ENCODE assay signal across 12 cellular contexts in genomic region chr14:95471526-95472304, GRCh38. TPM values are rescaled to one million over a fixed set of nuclear protein-coding genes. Genes with fewer than 3 reads are reported as not detected.
DNase-seq lines count a peak whose midpoint lies in the region; ATAC-seq, FAIRE-seq and TF ChIP-seq lines count a peak whose summit lies in the region.
"Had no signal": no experiment of that assay in that cellular context is flagged by ENCODE, and none has a peak within 500 bp of the region (broad histone marks: within the 10 kb centered on the region; RNA-seq: fewer than 3 reads in every experiment).

No MANE protein-coding gene starts in this region.

- TF ChIP-seq RAD21 in K562 (CRISPR knock-in tag; conservative IDR thresholded peaks at IDR 0.05 in 1 of 2, IDR thresholded peaks at IDR 0.05 in 1 of 2) = no peak

- H3K4me3 Mint-ChIP-seq in Caco-2 (ENCODE audit: unreplicated experiment) = no peak overlapping the region
- peak overlapping the region in 7 of 10 donors; percentile 6 to 63 (median 28) for H3K4me3 Mint-ChIP-seq in naive thymus-derived CD8-positive, alpha-beta T cell

- H3K79me2 ChIP-seq in K562 (ENCODE audit: control insufficient read depth, insufficient read depth, low read length) = no peaks in the 10 kb centered on the region

- H3K27ac ChIP-seq in K562 (ENCODE audit: extremely low read depth, low read depth, low read length) = no peak overlapping the region
- H3K27ac ChIP-seq: prostate gland had no signal

- DNase-seq in AG08395 (ENCODE audit: low spot score) = peak; percentile 31
- no peak for DNase-seq in Caco-2
- no peak for DNase-seq in K562 (ENCODE audit: extremely low read depth in 1 of 4, low spot score in 3 of 4)
- no peak for DNase-seq in naive thymus-derived CD8-positive, alpha-beta T cell
- DNase-seq in glomerular visceral epithelial cell (ENCODE audit: extremely low spot score) = no peak
- DNase-seq: stimulated activated CD4-positive, alpha-beta T cell treated with anti-CD3 and anti-CD28 coated beads, Interleukin-4, amount 100 ng/mL, for 24 hours; stimulated activated naive CD4-positive, alpha-beta T cell treated with Interleukin-2 at 50 U/mL for 16 hours had no signal

- no peak for TF ChIP-seq POLR2A in K562 (conservative IDR thresholded peaks at IDR 0.05)

- H3K9me3 Mint-ChIP-seq in Caco-2 (ENCODE audit: unreplicated experiment) = no peaks in the 10 kb centered on the region
- H3K9me3 Mint-ChIP-seq in naive thymus-derived CD8-positive, alpha-beta T cell = no peaks in the 10 kb centered on the region

- in situ Hi-C loops in K562 (cut with MboI) = no loop called here

- H3K36me3 ChIP-seq in Caco-2 (ENCODE audit: control insufficient read depth, insufficient read depth, low read length) (no peaks in the 10 kb centered on the region), K562 (ENCODE audit: control insufficient read depth, insufficient read depth, low read length) (no peaks in the 10 kb centered on the region)
- H3K36me3 ChIP-seq: prostate gland had no signal

- H3K27me3 Mint-ChIP-seq in Caco-2 (ENCODE audit: insufficient read depth, unreplicated experiment) = no peaks in the 10 kb centered on the region
- no peaks in the 10 kb centered on the region for H3K27me3 Mint-ChIP-seq in naive thymus-derived CD8-positive, alpha-beta T cell

- H3K4me1 ChIP-seq in Caco-2 (peaks cover 57% of the 10 kb centered on the region), K562 (replicated peaks in 1 of 2; ENCODE audit: control insufficient read depth in 2 of 2, insufficient read depth in 2 of 2, low read length in 2 of 2) (peaks cover 0 to 5% of the 10 kb centered on the region in 2 experiments; a peak in 2 of 5 replicates)
- H3K4me1 ChIP-seq: prostate gland had no signal

- intact Hi-C loops in Caco-2 (cut with micrococcal nuclease; ENCODE audit: unreplicated experiment) (no loop called here), K562 (cut with micrococcal nuclease) (no loop called here)

- H3K9ac ChIP-seq in K562 (ENCODE audit: insufficient read depth in 1 of 2, low read depth in 2 of 2, low read length in 2 of 2) = no peak overlapping the region

- no peaks in the 10 kb centered on the region for H3K27me3 ChIP-seq in Caco-2 (replicated peaks; ENCODE audit: control insufficient read depth, insufficient read depth, low read length)
- peaks cover 0 to 14% of the 10 kb centered on the region in 2 experiments; a peak in 1 of 5 replicates for H3K27me3 ChIP-seq in K562 (ENCODE audit: control insufficient read depth in 2 of 2, insufficient read depth in 2 of 2, low read length in 2 of 2)

- POLR2A ChIA-PET in Caco-2 (lab: Charles Lee) = no interaction called here
- POLR2A ChIA-PET in K562 (lab: Yijun Ruan, JAX) = interaction anchor here (0.6 to 1.2 kb wide), 4 partner anchors 19 to 1578 kb away, joined by 3 to 4 read pairs (median 3); no protein-coding TSS in a partner anchor
- POLR2A ChIA-PET in naive thymus-derived CD8-positive, alpha-beta T cell (lab: Charles Lee) = interaction anchor here (0.9 to 19.9 kb wide), 5 partner anchors 8 to 48 kb away, joined by 3 to 398 read pairs (median 5); partner anchors contain the start of gene SYNE3

- no peak for FAIRE-seq in K562 (lab: Jason Lieb, UNC)

- H4K20me1 ChIP-seq in K562 (replicated peaks; ENCODE audit: control insufficient read depth, insufficient read depth, low read length) = peaks cover 7% of the 10 kb centered on the region

- peak overlapping the region; percentile 91 for H3K27ac Mint-ChIP-seq in Caco-2 (ENCODE audit: unreplicated experiment)
- H3K27ac Mint-ChIP-seq in naive thymus-derived CD8-positive, alpha-beta T cell = peak overlapping the region; percentile 60 to 97 (median 92)

- ATAC-seq in K562 (no peak), GM18907 (IDR thresholded peaks at IDR 0.05; ENCODE audit: unreplicated experiment) (no peak), HG02763 (IDR thresholded peaks at IDR 0.05; ENCODE audit: unreplicated experiment) (no peak), GM19023 (IDR thresholded peaks at IDR 0.05; ENCODE audit: unreplicated experiment) (no peak)
- ATAC-seq in naive thymus-derived CD8-positive, alpha-beta T cell = no peak

- H3K9me1 ChIP-seq in K562 (ENCODE audit: control insufficient read depth, insufficient read depth, low read length) = no peaks in the 10 kb centered on the region

- peaks cover 32% of the 10 kb centered on the region for H3K4me1 Mint-ChIP-seq in Caco-2 (ENCODE audit: low read depth, unreplicated experiment)
- peaks cover 36 to 76% (median 51%) of the 10 kb centered on the region in 4 donors for H3K4me1 Mint-ChIP-seq in naive thymus-derived CD8-positive, alpha-beta T cell

- TF ChIP-seq CTCF in Caco-2 (IDR thresholded peaks at IDR 0.05; ENCODE audit: insufficient read depth in 1 of 2, low read depth in 1 of 2, low read length in 1 of 2, severe bottlenecking in 1 of 2, unreplicated experiment in 1 of 2) = no peak
- no peak for TF ChIP-seq CTCF in K562 (IDR thresholded peaks at IDR 0.05 in 2 of 3, conservative IDR thresholded peaks at IDR 0.05 in 1 of 3; ENCODE audit: insufficient read depth in 2 of 3, low read depth in 1 of 3, low read length in 3 of 3)

- 11% methylated on average over 10 of the region's 10 CpGs for WGBS in K562 (ENCODE audit: insufficient coverage, low coverage, missing lambda C conversion rate)

- TF ChIP-seq EP300 in K562 (IDR thresholded peaks at IDR 0.05; ENCODE audit: low read length) = no peak

- CTCF ChIA-PET in Caco-2 (lab: Charles Lee) (interaction anchor here (0.8 to 1.3 kb wide), 4 partner anchors 11 to 56 kb away, joined by 3 to 5 read pairs (median 3); partner anchors contain the start of gene SYNE3), K562 (lab: Yijun Ruan, JAX; ENCODE audit: low intra/inter-chr PET ratio) (no interaction called here)

- H3K9me3 ChIP-seq in Caco-2 (no peaks in the 10 kb centered on the region), K562 (replicated peaks; ENCODE audit: control insufficient read depth, insufficient read depth, low read depth, low read length) (no peaks in the 10 kb centered on the region)
- H3K9me3 ChIP-seq: prostate gland had no signal

- no peak overlapping the region for H2AFZ ChIP-seq in K562 (ENCODE audit: low read depth, low read length)

- H3K4me3 ChIP-seq in Caco-2 (ENCODE audit: low read depth, low read length) (no peak overlapping the region), K562 (no peak overlapping the region)
- H3K4me3 ChIP-seq: coronary artery, prostate gland had no signal

- BruUV-seq in Caco-2 (replicated peaks; lab: Mats Ljungman, UMichigan) = no TSS peak
- BruUV-seq in K562 (replicated peaks; lab: Mats Ljungman, UMichigan) = no TSS peak

- no peak overlapping the region for H3K4me2 ChIP-seq in K562 (ENCODE audit: insufficient read depth, low read length)

- peaks cover 33% of the 10 kb centered on the region for H3K36me3 Mint-ChIP-seq in Caco-2 (ENCODE audit: insufficient read depth, unreplicated experiment)
- H3K36me3 Mint-ChIP-seq in naive thymus-derived CD8-positive, alpha-beta T cell = peaks cover 4 to 50% (median 29%) of the 10 kb centered on the region in 3 donors

TF ChIP-seq in K562, 482 proteins besides CTCF, POLR2A, EP300 and RAD21:
- peak; percentile 16 for TF ChIP-seq RBM25 (IDR thresholded peaks at IDR 0.05; ENCODE audit: low read depth, low read length, severe bottlenecking)
- TF ChIP-seq STAG1 (CRISPR knock-in tag; IDR thresholded peaks at IDR 0.05; ENCODE audit: borderline replicate concordance) = no peak
- TF ChIP-seq ZNF184 (CRISPR knock-in tag; IDR thresholded peaks at IDR 0.05) = no peak
- TF ChIP-seq ARHGAP35 (IDR thresholded peaks at IDR 0.05; ENCODE audit: partially characterized antibody) = no peak
- TF ChIP-seq ZFP36 (IDR thresholded peaks at IDR 0.05; ENCODE audit: low read depth, low read length, partially characterized antibody) = peak; percentile 95
- TF ChIP-seq TAF7 (tag; IDR thresholded peaks at IDR 0.05) = no peak
- TF ChIP-seq ZNF384 (IDR thresholded peaks at IDR 0.05; ENCODE audit: low read depth, low read length) = no peak
- TF ChIP-seq FOXO4 (CRISPR knock-in tag; IDR thresholded peaks at IDR 0.05) = no peak

RNA-seq across cellular contexts. Expression of gene SYNE3, which starts 44.7 kb away (rescaled TPM):
- total RNA-seq in Caco-2 (2022) (19.4 and 21.2 TPM in 2 replicates), K562 (2014; rRNA removed) (0.94 and 2.7 TPM in 2 replicates), K562 (2014; rRNA removed; fragmentation: Illumina TruSeq; extraction: Trizol) (0.55 and 0.67 TPM in 2 replicates), K562 (2015; rRNA removed; fragmentation: Illumina TruSeq; extraction: Trizol) (0.47 and 0.79 TPM in 2 replicates), K562 (2021) (2.2 and 3.1 TPM in 2 replicates)
- 2.1 and 2.6 TPM in 2 replicates for total RNA-seq in K562 (2011; cell fraction: chromatin; rRNA removed; ENCODE audit: low replicate concordance)
- 1.2 and 1.3 TPM in 2 replicates for total RNA-seq in K562 (2011; cell fraction: nucleolus; rRNA removed)
- 1.8 and 2.3 TPM in 2 replicates for total RNA-seq in K562 (2011; cell fraction: nucleoplasm; rRNA removed)
- polyA plus RNA-seq in K562 (2011; rRNA removed) (0.15 and 0.95 TPM in 2 replicates), K562 (2014; fragmentation: Illumina TruSeq; extraction: Trizol) (0.61 and 0.71 TPM in 2 replicates), K562 (2014; fragmentation: Nextera tagmentation; extraction: Ambion mirVana) (under 1 TPM; 0.04 to 0.08 TPM), K562 (2014; rRNA removed) (1.7 and 1.8 TPM in 2 replicates)
- polyA plus RNA-seq in K562 (2011; cell fraction: cytosol; rRNA removed) = 0.10 and 0.47 TPM in 2 replicates
- 0.40 and 1.4 TPM in 2 replicates for polyA plus RNA-seq in K562 (2011; cell fraction: nucleus; rRNA removed)
- 1.1 and 2.8 TPM in 2 replicates for polyA plus RNA-seq in K562 (2012)
- 0.14 and 1.0 TPM in 2 replicates for polyA minus RNA-seq in K562 (2011; rRNA and poly(A)+ RNA removed)
- 0.82 TPM in 1 of 2 replicates, not detected in the other for polyA minus RNA-seq in K562 (2011; cell fraction: cytosol; rRNA and poly(A)+ RNA removed)
- 0.13 and 2.0 TPM in 2 replicates for polyA minus RNA-seq in K562 (2011; cell fraction: nucleus; rRNA and poly(A)+ RNA removed)
- 10 to 100 TPM; 47.1 to 48.2 TPM for total RNA-seq in naive thymus-derived CD8-positive, alpha-beta T cell
- 1 to 10 TPM; 2.4 to 4.6 (median 4.5) TPM for polyA plus RNA-seq in naive thymus-derived CD8-positive, alpha-beta T cell
